In genomic region chr1:58845947-58846346, GRCh38 we compare ENCODE assay signal across 15 cellular contexts.
DNase-seq lines count a peak whose midpoint lies in the region; ATAC-seq lines count a peak whose summit lies in the region.
"Had no signal": no experiment of that assay in that cellular context is flagged by ENCODE, and none has a peak within 500 bp of the region (broad histone marks: within the 10 kb centered on the region; RNA-seq: fewer than 3 reads in every experiment).

No MANE protein-coding gene starts in this region.

- DNase-seq in CD1c-positive myeloid dendritic cell (ENCODE audit: extremely low spot score) = peak; percentile 41
- DNase-seq in Kasumi-1 (lab: John Stamatoyannopoulos, UW) = peak; percentile 52 to 67
- peak; percentile 5 for DNase-seq in SKM-1 (lab: John Stamatoyannopoulos, UW; ENCODE audit: unreplicated experiment)
- no peak for DNase-seq in activated T-cell treated with anti-CD3 and anti-CD28 coated beads, Interleukin-2, amount 50 U/mL, for 4 hours
- DNase-seq in NCI-H82 treated with DMSO at 0.1 percent for 48 hours (lab: John Stamatoyannopoulos, UW; ENCODE audit: unreplicated experiment) = no peak
- DNase-seq in stimulated activated CD4-positive, alpha-beta T cell treated with anti-CD3 and anti-CD28 coated beads, Interleukin-2, amount 100 ng/mL, for 48 hours = no peak
- DNase-seq: CD4-positive, alpha-beta memory T cell; H9; NCI-H1092 treated with DMSO at 0.1 percent for 48 hours; NCI-H187; NCI-H2171; NCI-H774; T-helper 1 cell had no signal

- no peak for ATAC-seq in activated T-cell treated with anti-CD3 and anti-CD28 coated beads, Interleukin-2, amount 50 U/mL, for 4 hours
- ATAC-seq in HG03460 (IDR thresholded peaks at IDR 0.05; ENCODE audit: unreplicated experiment) = no peak

- peaks cover 29% of the 10 kb centered on the region for H3K4me1 Mint-ChIP-seq in dendritic cell treated with granulocyte-macrophage colony-stimulating factor and Interleukin-4, amounts not matched to agents 40 ng/mL and 50 ng/mL, for 4 days (ENCODE audit: low read depth)
- H3K4me1 Mint-ChIP-seq in activated T-cell treated with anti-CD3 and anti-CD28 coated beads, Interleukin-2, amount 50 U/mL, for 4 hours (ENCODE audit: low read depth) = no peaks in the 10 kb centered on the region

- peak overlapping the region; percentile 23 for H3K27ac Mint-ChIP-seq in dendritic cell treated with granulocyte-macrophage colony-stimulating factor and Interleukin-4, amounts not matched to agents 40 ng/mL and 50 ng/mL, for 4 days
- H3K27ac Mint-ChIP-seq: CD4-positive, alpha-beta memory T cell; H9 had no signal

- no peaks in the 10 kb centered on the region for H3K9me3 Mint-ChIP-seq in dendritic cell treated with granulocyte-macrophage colony-stimulating factor and Interleukin-4, amounts not matched to agents 40 ng/mL and 50 ng/mL, for 4 days
- no peaks in the 10 kb centered on the region for H3K9me3 Mint-ChIP-seq in activated T-cell treated with anti-CD3 and anti-CD28 coated beads, Interleukin-2, amount 50 U/mL, for 4 hours
- H3K9me3 Mint-ChIP-seq: CD4-positive, alpha-beta memory T cell; H9 had no signal

- no peaks in the 10 kb centered on the region for H3K36me3 Mint-ChIP-seq in dendritic cell treated with granulocyte-macrophage colony-stimulating factor and Interleukin-4, amounts not matched to agents 40 ng/mL and 50 ng/mL, for 4 days (ENCODE audit: low read depth)
- no peaks in the 10 kb centered on the region for H3K36me3 Mint-ChIP-seq in activated T-cell treated with anti-CD3 and anti-CD28 coated beads, Interleukin-2, amount 50 U/mL, for 4 hours (ENCODE audit: insufficient read depth)
- H3K36me3 Mint-ChIP-seq: CD4-positive, alpha-beta memory T cell had no signal

- H3K4me3 Mint-ChIP-seq in dendritic cell treated with granulocyte-macrophage colony-stimulating factor and Interleukin-4, amounts not matched to agents 40 ng/mL and 50 ng/mL, for 4 days = no peak overlapping the region
- no peak overlapping the region for H3K4me3 Mint-ChIP-seq in activated T-cell treated with anti-CD3 and anti-CD28 coated beads, Interleukin-2, amount 50 U/mL, for 4 hours
- H3K4me3 Mint-ChIP-seq: CD4-positive, alpha-beta memory T cell; H9 had no signal

- intact Hi-C loops in dendritic cell treated with granulocyte-macrophage colony-stimulating factor and Interleukin-4, amounts not matched to agents 40 ng/mL and 50 ng/mL, for 4 days (cut with micrococcal nuclease) = no loop called here

- H3K27me3 Mint-ChIP-seq in dendritic cell treated with granulocyte-macrophage colony-stimulating factor and Interleukin-4, amounts not matched to agents 40 ng/mL and 50 ng/mL, for 4 days = no peaks in the 10 kb centered on the region
- no peaks in the 10 kb centered on the region for H3K27me3 Mint-ChIP-seq in activated T-cell treated with anti-CD3 and anti-CD28 coated beads, Interleukin-2, amount 50 U/mL, for 4 hours (ENCODE audit: low read depth)
- H3K27me3 Mint-ChIP-seq: CD4-positive, alpha-beta memory T cell had no signal

Comparison
In these comparisons a context has a peak if more than half of its experiments do, and no peak if none do; other contexts are left out.
1. DNase-seq: peak in CD1c-positive myeloid dendritic cell (single experiment), Kasumi-1 (2 of 2) and SKM-1 (single experiment); none in activated T-cell treated with anti-CD3 and anti-CD28 coated beads, Interleukin-2, amount 50 U/mL, for 4 hours (single experiment), NCI-H82 treated with DMSO at 0.1 percent for 48 hours (single experiment) and stimulated activated CD4-positive, alpha-beta T cell treated with anti-CD3 and anti-CD28 coated beads, Interleukin-2, amount 100 ng/mL, for 48 hours (0 of 2).